In genomic region chr6:112207773-112208172, GRCh38 we compare ENCODE assay signal across 25 cellular contexts. TPM values are rescaled to one million over a fixed set of nuclear protein-coding genes. Genes with fewer than 3 reads are reported as not detected.
"Had no signal": no experiment of that assay in that cellular context is flagged by ENCODE, and none has a peak within 500 bp of the region (broad histone marks: within the 10 kb centered on the region; RNA-seq: fewer than 3 reads in every experiment).

No MANE protein-coding gene starts in this region.

- H3K4me2 ChIP-seq: hepatocyte had no signal

- H3K4me1 ChIP-seq: colonic mucosa, spleen had no signal

- H3K27me3 ChIP-seq: colonic mucosa, gastrocnemius medialis, hepatocyte, neutrophil had no signal

- DNase-seq: colonic mucosa; effector CD4-positive, alpha-beta T cell; endodermal cell; gastrocnemius medialis; glutamatergic neuron; kidney; left colon; left ventricle myocardium superior; mesendoderm; naive thymus-derived CD4-positive, alpha-beta T cell; nephron progenitor cell; posterior cingulate gyrus; spleen; stimulated activated CD4-positive, alpha-beta T cell treated with anti-CD3 and anti-CD28 coated beads, Interleukin-15, amount 100 ng/mL, for 24 hours; stimulated activated CD4-positive, alpha-beta T cell treated with anti-CD3 and anti-CD28 coated beads, Interleukin-1b, Interleukin-23, amount 100 ng/mL, for 48 hours; stimulated activated CD4-positive, alpha-beta T cell treated with anti-CD3 and anti-CD28 coated beads, Interleukin-4, amount 100 ng/mL, for 24 hours; substantia nigra; trophoblast cell had no signal

- H3K27ac Mint-ChIP-seq: endodermal cell; naive thymus-derived CD4-positive, alpha-beta T cell; nephron progenitor cell; stimulated activated memory B cell treated with anti-CD40 and anti-IgM and Interleukin-4, amounts not matched to agents 10 μg/mL and 1 μg/mL and 100 μg/mL, for 72 hours; stimulated activated naive CD8-positive, alpha-beta T cell treated with anti-CD3 and anti-CD28 coated beads, Interleukin-15, Interleukin-2, amounts not matched to agents 100 ng/mL and 50 ng/mL, for 24 hours had no signal

- H3K36me3 Mint-ChIP-seq: stimulated activated memory B cell treated with anti-CD40 and anti-IgM and Interleukin-4, amounts not matched to agents 10 μg/mL and 1 μg/mL and 100 μg/mL, for 72 hours had no signal

- H3K79me2 ChIP-seq: hepatocyte had no signal

- H3K4me3 ChIP-seq: colonic mucosa, gastrocnemius medialis, hepatocyte, spleen, thoracic aorta had no signal

- ATAC-seq: esophagus mucosa; gastrocnemius medialis; left colon; left ventricle myocardium superior; naive thymus-derived CD4-positive, alpha-beta T cell; sciatic nerve; stimulated activated memory B cell treated with anti-CD40 and anti-IgM and Interleukin-4, amounts not matched to agents 10 μg/mL and 1 μg/mL and 100 μg/mL, for 72 hours had no signal

- H3K9me3 ChIP-seq: colonic mucosa, gastrocnemius medialis, neutrophil, spleen, thoracic aorta had no signal

- H2AFZ ChIP-seq: hepatocyte had no signal

- H3K27ac ChIP-seq: colonic mucosa, gastrocnemius medialis, hepatocyte, neutrophil, spleen, thoracic aorta had no signal

- H3K9me3 Mint-ChIP-seq: endodermal cell; stimulated activated naive CD8-positive, alpha-beta T cell treated with anti-CD3 and anti-CD28 coated beads, Interleukin-15, Interleukin-2, amounts not matched to agents 100 ng/mL and 50 ng/mL, for 24 hours had no signal

- H3K4me3 Mint-ChIP-seq: endodermal cell; naive thymus-derived CD4-positive, alpha-beta T cell; nephron progenitor cell; stimulated activated memory B cell treated with anti-CD40 and anti-IgM and Interleukin-4, amounts not matched to agents 10 μg/mL and 1 μg/mL and 100 μg/mL, for 72 hours; stimulated activated naive CD8-positive, alpha-beta T cell treated with anti-CD3 and anti-CD28 coated beads, Interleukin-15, Interleukin-2, amounts not matched to agents 100 ng/mL and 50 ng/mL, for 24 hours had no signal

- H3K36me3 ChIP-seq: colonic mucosa, gastrocnemius medialis, neutrophil, spleen, thoracic aorta had no signal

RNA-seq across cellular contexts. Expression of gene LAMA4, which starts 46.6 kb away (rescaled TPM):
- total RNA-seq: naive thymus-derived CD4-positive, alpha-beta T cell had no signal
- polyA plus RNA-seq: naive thymus-derived CD4-positive, alpha-beta T cell had no signal
